ENCODE assay signal across 11 cellular contexts in genomic region chr18:31376477-31376876, GRCh38. TPM values are rescaled to one million over a fixed set of nuclear protein-coding genes. Genes with fewer than 3 reads are reported as not detected.
"Had no signal": no experiment of that assay in that cellular context is flagged by ENCODE, and none has a peak within 500 bp of the region (broad histone marks: within the 10 kb centered on the region; RNA-seq: fewer than 3 reads in every experiment).

A gene with protein sequence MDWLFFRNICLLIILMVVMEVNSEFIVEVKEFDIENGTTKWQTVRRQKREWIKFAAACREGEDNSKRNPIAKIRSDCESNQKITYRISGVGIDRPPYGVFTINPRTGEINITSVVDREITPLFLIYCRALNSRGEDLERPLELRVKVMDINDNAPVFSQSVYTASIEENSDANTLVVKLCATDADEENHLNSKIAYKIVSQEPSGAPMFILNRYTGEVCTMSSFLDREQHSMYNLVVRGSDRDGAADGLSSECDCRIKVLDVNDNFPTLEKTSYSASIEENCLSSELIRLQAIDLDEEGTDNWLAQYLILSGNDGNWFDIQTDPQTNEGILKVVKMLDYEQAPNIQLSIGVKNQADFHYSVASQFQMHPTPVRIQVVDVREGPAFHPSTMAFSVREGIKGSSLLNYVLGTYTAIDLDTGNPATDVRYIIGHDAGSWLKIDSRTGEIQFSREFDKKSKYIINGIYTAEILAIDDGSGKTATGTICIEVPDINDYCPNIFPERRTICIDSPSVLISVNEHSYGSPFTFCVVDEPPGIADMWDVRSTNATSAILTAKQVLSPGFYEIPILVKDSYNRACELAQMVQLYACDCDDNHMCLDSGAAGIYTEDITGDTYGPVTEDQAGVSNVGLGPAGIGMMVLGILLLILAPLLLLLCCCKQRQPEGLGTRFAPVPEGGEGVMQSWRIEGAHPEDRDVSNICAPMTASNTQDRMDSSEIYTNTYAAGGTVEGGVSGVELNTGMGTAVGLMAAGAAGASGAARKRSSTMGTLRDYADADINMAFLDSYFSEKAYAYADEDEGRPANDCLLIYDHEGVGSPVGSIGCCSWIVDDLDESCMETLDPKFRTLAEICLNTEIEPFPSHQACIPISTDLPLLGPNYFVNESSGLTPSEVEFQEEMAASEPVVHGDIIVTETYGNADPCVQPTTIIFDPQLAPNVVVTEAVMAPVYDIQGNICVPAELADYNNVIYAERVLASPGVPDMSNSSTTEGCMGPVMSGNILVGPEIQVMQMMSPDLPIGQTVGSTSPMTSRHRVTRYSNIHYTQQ (plus strand): TSS chr18:31376777. CDS start chr18:31376912, 135 bp downstream.

- DNase-seq: GM23248, GOT3, H7, HFFc6 had no signal

- H3K9ac ChIP-seq: GM23248 had no signal

- H3K9me3 ChIP-seq: HAP-1 had no signal

- ATAC-seq: HCT116, HepG2 had no signal

- H3K36me3 ChIP-seq: HAP-1 had no signal

- H3K27ac ChIP-seq: GM23248, HL-60 had no signal

- H3K4me3 ChIP-seq: GM23248, HAP-1 had no signal

- H2AFZ ChIP-seq: GM23248 had no signal

- H3K4me1 ChIP-seq: HAP-1 had no signal

RNA-seq across cellular contexts. Expression of the gene that starts here (rescaled TPM):
- total RNA-seq: GM23248, H4, H7, HepG2, HFFc6, HT1080 had no signal
- polyA plus RNA-seq: GM23248, IgD-negative memory B cell had no signal
